Comparison of ENCODE assay signal across 15 cellular contexts in the genomic region with DNA sequence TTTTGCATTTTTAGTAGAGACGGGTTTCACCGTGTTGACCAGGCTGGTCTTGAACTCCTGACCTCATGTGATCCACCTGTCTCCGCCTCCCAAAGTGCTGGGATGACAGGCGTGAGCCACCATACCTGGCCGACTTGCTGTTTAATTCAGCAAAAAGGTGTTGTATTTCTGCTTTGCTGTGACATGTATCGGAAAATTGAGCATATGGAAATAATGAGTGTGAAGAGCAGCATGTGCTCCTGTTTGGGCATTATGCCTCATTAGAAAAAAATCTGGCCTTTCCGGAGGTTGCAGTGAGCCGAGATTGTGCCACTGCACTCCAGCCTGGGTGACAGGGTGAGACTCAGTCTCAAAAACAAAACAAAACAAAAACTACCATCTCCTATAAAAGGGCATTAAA. TPM values are rescaled to one million over a fixed set of nuclear protein-coding genes. Genes with fewer than 3 reads are reported as not detected.
"Had no signal": no experiment of that assay in that cellular context is flagged by ENCODE, and none has a peak within 500 bp of the region (broad histone marks: within the 10 kb centered on the region; RNA-seq: fewer than 3 reads in every experiment).

No MANE protein-coding gene starts in this region.

RNA-seq across cellular contexts. Expression of a gene that starts 23.4 kb away (rescaled TPM):
- total RNA-seq: activated CD4-positive, alpha-beta memory T cell treated with anti-CD3 and anti-CD28 coated beads for 36 hours; activated CD4-positive, alpha-beta T cell treated with anti-CD3 and anti-CD28 coated beads for 36 hours; activated CD4-positive, alpha-beta T cell treated with anti-CD3 and anti-CD28 coated beads, Interleukin-2, amount 10 ng/mL, durations not matched to agents 24 days and 14 days; activated CD8-positive, alpha-beta memory T cell treated with anti-CD3 and anti-CD28 coated beads for 36 hours; activated CD8-positive, alpha-beta memory T cell treated with anti-CD3 and anti-CD28 coated beads, Interleukin-2, amount 10 ng/mL, durations not matched to agents 7 days and 5 days; activated CD8-positive, alpha-beta T cell treated with anti-CD3 and anti-CD28 coated beads, Interleukin-2, amount 10 ng/mL, durations not matched to agents 7 days and 5 days; activated naive CD4-positive, alpha-beta T cell treated with anti-CD3 and anti-CD28 coated beads for 36 hours; activated naive CD8-positive, alpha-beta T cell treated with anti-CD3 and anti-CD28 coated beads for 36 hours; activated T-helper 1 cell treated with anti-CD3 and anti-CD28 coated beads, Interleukin-12 subunit alpha, Interleukin-12 subunit beta, Interleukin-2, Interleukin-4 antibody, amounts not matched to agents 30 ng/mL and 10 ng/mL and 1 ng/mL, durations not matched to agents 14 hours and 24 hours and 36 hours; activated T-helper 2 cell treated with anti-CD3 and anti-CD28 coated beads, Interferon-gamma antibody, Interleukin-2, Interleukin-4, amounts not matched to agents 10 μg/mL and 5 μg/mL and 100 μg/mL, durations not matched to agents 14 hours and 24 hours and 36 hours; body of pancreas; chondrocyte; glomerular endothelial cell had no signal
- polyA plus RNA-seq: aorta, hepatocyte had no signal
